ENCODE assay signal across 29 cellular contexts in the genomic region with DNA sequence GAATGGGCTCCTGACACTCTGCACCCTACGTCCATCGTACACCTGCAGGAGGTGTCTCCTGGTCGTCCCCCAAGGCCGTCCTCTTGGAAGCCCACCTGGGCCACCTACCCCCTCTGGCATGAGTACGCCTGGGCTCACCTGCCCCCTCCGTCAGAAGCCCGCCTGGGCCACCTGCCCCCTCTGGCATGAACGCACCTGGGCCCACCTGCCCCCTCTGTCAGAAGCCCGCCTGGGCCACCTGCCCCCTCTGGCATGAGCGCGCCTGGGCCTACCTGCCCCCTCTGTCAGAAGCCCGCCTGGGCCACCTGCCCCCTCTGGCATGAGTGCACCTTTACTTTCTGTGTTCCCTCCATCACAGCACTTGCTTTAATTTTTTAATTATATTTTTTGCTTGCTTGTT.
"Had no signal": no experiment of that assay in that cellular context is flagged by ENCODE, and none has a peak within 500 bp of the region (broad histone marks: within the 10 kb centered on the region; RNA-seq: fewer than 3 reads in every experiment).

No MANE protein-coding gene starts in this region.

- H3K27me3 Mint-ChIP-seq: natural killer cell treated with Interleukin-12 subunit alpha and Interleukin-12 subunit beta and Interleukin-15 and Interleukin-18, amount 100 ng/mL, for 72 hours; progenitor cell of endocrine pancreas; stimulated activated naive B cell treated with anti-CD40 and anti-IgM and Interleukin-4, amounts not matched to agents 10 μg/mL and 1 μg/mL and 100 μg/mL, for 72 hours had no signal

- H3K4me1 ChIP-seq: parathyroid adenoma, psoas muscle, right lobe of liver, sigmoid colon, stomach, thyroid gland, tibial nerve, upper lobe of left lung, vagina had no signal

- H2AFZ ChIP-seq: parathyroid adenoma had no signal

- H3K36me3 ChIP-seq: ovary, right lobe of liver, sigmoid colon, thoracic aorta, thyroid gland, tibial nerve, upper lobe of left lung, vagina had no signal

- H3K36me3 Mint-ChIP-seq: stimulated activated effector memory CD8-positive, alpha-beta T cell treated with anti-CD3 and anti-CD28 coated beads, Interleukin-12 subunit alpha, Interleukin-12 subunit beta, amount 100 ng/mL, for 72 hours; stimulated activated naive B cell treated with anti-CD40 and anti-IgM and Interleukin-4, amounts not matched to agents 10 μg/mL and 1 μg/mL and 100 μg/mL, for 72 hours had no signal

- H3K27me3 ChIP-seq: ovary, right lobe of liver, sigmoid colon, stomach, thyroid gland, tibial nerve, upper lobe of left lung, vagina had no signal

- H3K27ac Mint-ChIP-seq: naive thymus-derived CD8-positive, alpha-beta T cell; natural killer cell treated with Interleukin-12 subunit alpha and Interleukin-12 subunit beta and Interleukin-15 and Interleukin-18, amount 100 ng/mL, for 72 hours; nephron progenitor cell; progenitor cell of endocrine pancreas; stimulated activated effector memory CD8-positive, alpha-beta T cell treated with anti-CD3 and anti-CD28 coated beads, Interleukin-12 subunit alpha, Interleukin-12 subunit beta, amount 100 ng/mL, for 72 hours; stimulated activated naive B cell treated with anti-CD40 and anti-IgM and Interleukin-4, amounts not matched to agents 10 μg/mL and 1 μg/mL and 100 μg/mL, for 72 hours; stimulated activated naive CD8-positive, alpha-beta T cell treated with anti-CD3 and anti-CD28 coated beads, Interleukin-15, Interleukin-2, amounts not matched to agents 100 ng/mL and 50 ng/mL, for 24 hours had no signal

- ATAC-seq: naive thymus-derived CD8-positive, alpha-beta T cell; natural killer cell treated with Interleukin-12 subunit alpha and Interleukin-12 subunit beta and Interleukin-15 and Interleukin-18, amount 100 ng/mL, for 72 hours; psoas muscle; right cardiac atrium; right lobe of liver; stimulated activated effector memory CD8-positive, alpha-beta T cell treated with anti-CD3 and anti-CD28 coated beads, Interleukin-12 subunit alpha, Interleukin-12 subunit beta, amount 100 ng/mL, for 72 hours; stimulated activated naive B cell treated with anti-CD40 and anti-IgM and Interleukin-4, amounts not matched to agents 10 μg/mL and 1 μg/mL and 100 μg/mL, for 72 hours had no signal

- H3K4me3 ChIP-seq: ovary, psoas muscle, right lobe of liver, sigmoid colon, stomach, thoracic aorta, thyroid gland, tibial nerve, upper lobe of left lung, vagina had no signal

- H3K9me3 ChIP-seq: psoas muscle, right lobe of liver, thoracic aorta, thyroid gland, vagina had no signal

- H3K4me1 Mint-ChIP-seq: stimulated activated effector memory CD8-positive, alpha-beta T cell treated with anti-CD3 and anti-CD28 coated beads, Interleukin-12 subunit alpha, Interleukin-12 subunit beta, amount 100 ng/mL, for 72 hours; stimulated activated naive B cell treated with anti-CD40 and anti-IgM and Interleukin-4, amounts not matched to agents 10 μg/mL and 1 μg/mL and 100 μg/mL, for 72 hours had no signal

- H3K9ac ChIP-seq: parathyroid adenoma had no signal

- H3K27ac ChIP-seq: ovary, parathyroid adenoma, psoas muscle, right lobe of liver, sigmoid colon, stomach, thoracic aorta, thyroid gland, tibial nerve, upper lobe of left lung, vagina had no signal

- DNase-seq: naive thymus-derived CD8-positive, alpha-beta T cell; nephron progenitor cell; occipital lobe; ovary; posterior cingulate gyrus; psoas muscle; right cardiac atrium; right lobe of liver; sigmoid colon; small intestine; stimulated activated CD4-positive, alpha-beta T cell treated with anti-CD3 and anti-CD28 coated beads, Interleukin-15, amount 100 ng/mL, for 24 hours; stimulated activated CD4-positive, alpha-beta T cell treated with anti-CD3 and anti-CD28 coated beads, Interleukin-2, amount 100 ng/mL, for 24 hours; stimulated activated CD4-positive, alpha-beta T cell treated with anti-CD3 and anti-CD28 coated beads, Interleukin-2, amount 100 ng/mL, for 48 hours; stimulated activated CD4-positive, alpha-beta T cell treated with anti-CD3 and anti-CD28 coated beads, Interleukin-4, amount 100 ng/mL, for 24 hours; stimulated activated naive B cell treated with anti-CD40 and anti-IgM and Interleukin-4, amounts not matched to agents 10 μg/mL and 1 μg/mL and 100 μg/mL, for 72 hours; stimulated activated naive CD4-positive, alpha-beta T cell treated with Interleukin-2 at 50 U/mL for 16 hours; stomach; thyroid gland; trophoblast cell had no signal

- H3K4me3 Mint-ChIP-seq: naive thymus-derived CD8-positive, alpha-beta T cell; natural killer cell treated with Interleukin-12 subunit alpha and Interleukin-12 subunit beta and Interleukin-15 and Interleukin-18, amount 100 ng/mL, for 72 hours; nephron progenitor cell; neural crest cell; stimulated activated effector memory CD8-positive, alpha-beta T cell treated with anti-CD3 and anti-CD28 coated beads, Interleukin-12 subunit alpha, Interleukin-12 subunit beta, amount 100 ng/mL, for 72 hours; stimulated activated naive B cell treated with anti-CD40 and anti-IgM and Interleukin-4, amounts not matched to agents 10 μg/mL and 1 μg/mL and 100 μg/mL, for 72 hours; stimulated activated naive CD8-positive, alpha-beta T cell treated with anti-CD3 and anti-CD28 coated beads, Interleukin-15, Interleukin-2, amounts not matched to agents 100 ng/mL and 50 ng/mL, for 24 hours had no signal
